Comparison of ENCODE assay signal across 15 cellular contexts in the genomic region with DNA sequence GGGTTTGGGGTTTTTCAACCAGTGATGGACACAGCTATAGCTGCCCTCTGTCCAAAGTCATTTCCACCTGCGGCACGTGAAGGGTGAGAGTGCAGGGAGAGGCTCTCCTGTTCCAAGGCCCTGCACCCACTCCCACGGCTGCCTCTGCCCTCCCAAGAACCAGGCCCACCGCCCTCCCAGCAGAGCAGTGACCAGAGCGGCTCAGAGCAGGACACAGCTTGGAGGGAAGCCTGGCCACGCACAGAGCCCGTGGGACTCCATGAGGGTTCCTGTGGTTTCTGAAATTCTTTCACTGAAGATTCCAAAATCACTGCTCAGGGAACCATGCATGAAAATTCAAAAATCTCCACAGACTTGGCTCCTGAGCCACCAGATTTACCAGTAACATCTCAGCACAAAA.
DNase-seq lines count a peak whose midpoint lies in the region; ATAC-seq and TF ChIP-seq lines count a peak whose summit lies in the region.
"Had no signal": no experiment of that assay in that cellular context is flagged by ENCODE, and none has a peak within 500 bp of the region (broad histone marks: within the 10 kb centered on the region; RNA-seq: fewer than 3 reads in every experiment).

No MANE protein-coding gene starts in this region.

- no peak overlapping the region for H2AK5ac ChIP-seq in neuronal stem cell (ENCODE audit: low read depth, low read length)

- no peak overlapping the region for H2BK15ac ChIP-seq in neuronal stem cell (ENCODE audit: low read length)

- CTCF ChIA-PET in activated CD8-positive, alpha-beta memory T cell treated with anti-CD3 and anti-CD28 coated beads, Interleukin-2, amount 10 ng/mL, durations not matched to agents 7 days and 5 days (lab: Charles Lee): no interaction called here

- no peaks in the 10 kb centered on the region for H3K4me1 ChIP-seq in neuronal stem cell (ENCODE audit: control insufficient read depth in 2 of 2, insufficient read depth in 1 of 2, low read depth in 1 of 2, low read length in 2 of 2)

- no peak for TF ChIP-seq CTCF in progenitor cell of endocrine pancreas (IDR thresholded peaks at IDR 0.05; ENCODE audit: unreplicated experiment)

- H3K27me3 ChIP-seq in neuronal stem cell (ENCODE audit: control insufficient read depth in 3 of 3, insufficient read depth in 3 of 3, low read depth in 1 of 3, low read length in 3 of 3): no peaks in the 10 kb centered on the region

- no peak overlapping the region for H2AFZ ChIP-seq in neuronal stem cell (ENCODE audit: low read length)
- H2AFZ ChIP-seq: GM23248 had no signal

- H3K27ac Mint-ChIP-seq in activated CD8-positive, alpha-beta memory T cell treated with anti-CD3 and anti-CD28 coated beads, Interleukin-2, amount 10 ng/mL, durations not matched to agents 7 days and 5 days: no peak overlapping the region
- no peak overlapping the region for H3K27ac Mint-ChIP-seq in progenitor cell of endocrine pancreas

- H3K4ac ChIP-seq in neuronal stem cell (ENCODE audit: low read length): no peak overlapping the region

- H3K4me2 ChIP-seq in neuronal stem cell (ENCODE audit: insufficient read depth, low read length, poor library complexity, severe bottlenecking): no peak overlapping the region

- no peaks in the 10 kb centered on the region for H3K27me3 Mint-ChIP-seq in activated CD8-positive, alpha-beta memory T cell treated with anti-CD3 and anti-CD28 coated beads, Interleukin-2, amount 10 ng/mL, durations not matched to agents 7 days and 5 days
- peaks cover 6% of the 10 kb centered on the region for H3K27me3 Mint-ChIP-seq in progenitor cell of endocrine pancreas

- no peak overlapping the region for H4K8ac ChIP-seq in neuronal stem cell (ENCODE audit: low read depth, low read length)

- peak overlapping the region; percentile 15 for H3K18ac ChIP-seq in neuronal stem cell (ENCODE audit: low read length)

- H3K4me3 Mint-ChIP-seq in activated CD8-positive, alpha-beta memory T cell treated with anti-CD3 and anti-CD28 coated beads, Interleukin-2, amount 10 ng/mL, durations not matched to agents 7 days and 5 days: no peak overlapping the region
- H3K4me3 Mint-ChIP-seq in progenitor cell of endocrine pancreas (ENCODE audit: low read depth): no peak overlapping the region
- H3K4me3 Mint-ChIP-seq: CD4-positive, alpha-beta memory T cell had no signal

- no peak for ATAC-seq in activated CD8-positive, alpha-beta memory T cell treated with anti-CD3 and anti-CD28 coated beads, Interleukin-2, amount 10 ng/mL, durations not matched to agents 7 days and 5 days

- H3K9me3 ChIP-seq in neuronal stem cell (replicated peaks in 1 of 2; ENCODE audit: control insufficient read depth in 2 of 2, insufficient read depth in 1 of 2, low read depth in 1 of 2, low read length in 2 of 2): no peaks in the 10 kb centered on the region

- H3K4me3 ChIP-seq in neuronal stem cell (ENCODE audit: low read length in 2 of 2): no peak overlapping the region
- H3K4me3 ChIP-seq: GM23248 had no signal

- no peaks in the 10 kb centered on the region for H3K79me1 ChIP-seq in neuronal stem cell (ENCODE audit: low read depth, low read length)

- H3K27ac ChIP-seq in neuronal stem cell (replicated peaks; ENCODE audit: low read length) (no peak overlapping the region), caudate nucleus (ENCODE audit: low read depth, low read length) (no peak overlapping the region)
- H3K27ac ChIP-seq: GM23248 had no signal

- H2BK12ac ChIP-seq in neuronal stem cell (ENCODE audit: low read length): no peak overlapping the region

- H3K14ac ChIP-seq in neuronal stem cell (ENCODE audit: low read length): no peak overlapping the region

- no peak overlapping the region for H4K91ac ChIP-seq in neuronal stem cell (ENCODE audit: low read depth, low read length, poor library complexity)

- no CpG with 5 or more reads among the region's 7 CpGs for WGBS in neuronal stem cell (ENCODE audit: extremely low coverage in 2 of 2, insufficient read length in 2 of 2, insufficient replicate concordance in 1 of 2), 2 donors

- H3K4me1 Mint-ChIP-seq in activated CD8-positive, alpha-beta memory T cell treated with anti-CD3 and anti-CD28 coated beads, Interleukin-2, amount 10 ng/mL, durations not matched to agents 7 days and 5 days: no peaks in the 10 kb centered on the region
- H3K4me1 Mint-ChIP-seq in progenitor cell of endocrine pancreas (ENCODE audit: low read depth): no peaks in the 10 kb centered on the region
- H3K4me1 Mint-ChIP-seq: CD4-positive, alpha-beta memory T cell had no signal

- no peak overlapping the region for H2BK5ac ChIP-seq in neuronal stem cell (ENCODE audit: low read length)

- peak; percentile 33 for DNase-seq in activated CD8-positive, alpha-beta memory T cell treated with anti-CD3 and anti-CD28 coated beads for 24 hours
- no peak for DNase-seq in activated CD8-positive, alpha-beta memory T cell treated with anti-CD3 and anti-CD28 coated beads, Interleukin-2, amount 10 ng/mL, durations not matched to agents 7 days and 5 days
- DNase-seq in ecto neural progenitor cell (ENCODE audit: low spot score): peak; percentile 15
- no peak for DNase-seq in neuronal stem cell (ENCODE audit: low spot score)
- no peak for DNase-seq in HUDEP-2 (lab: John Stamatoyannopoulos, UW; ENCODE audit: unreplicated experiment in 76 of 76)
- DNase-seq in progenitor cell of endocrine pancreas (ENCODE audit: low spot score, unreplicated experiment): no peak
- no peak for DNase-seq in caudate nucleus (lab: John Stamatoyannopoulos, UW)
- DNase-seq: 8988T; AML-193; C1 segment of cervical spinal cord; CD4-positive, alpha-beta memory T cell; DMS153; DMS79 treated with DMSO at 0.1 percent for 48 hours; EL; GM23248 had no signal

- no peaks in the 10 kb centered on the region for H3K36me3 ChIP-seq in neuronal stem cell (replicated peaks in 1 of 2; ENCODE audit: control insufficient read depth in 2 of 2, insufficient read depth in 2 of 2, low read length in 2 of 2)

- peaks cover 2% of the 10 kb centered on the region for H3K9me3 Mint-ChIP-seq in activated CD8-positive, alpha-beta memory T cell treated with anti-CD3 and anti-CD28 coated beads, Interleukin-2, amount 10 ng/mL, durations not matched to agents 7 days and 5 days (ENCODE audit: low read depth)
- H3K9me3 Mint-ChIP-seq in progenitor cell of endocrine pancreas (ENCODE audit: low read depth): peaks cover 6% of the 10 kb centered on the region

- no peaks in the 10 kb centered on the region for H3K36me3 Mint-ChIP-seq in activated CD8-positive, alpha-beta memory T cell treated with anti-CD3 and anti-CD28 coated beads, Interleukin-2, amount 10 ng/mL, durations not matched to agents 7 days and 5 days
- H3K36me3 Mint-ChIP-seq in progenitor cell of endocrine pancreas (ENCODE audit: insufficient read depth): no peaks in the 10 kb centered on the region
- H3K36me3 Mint-ChIP-seq: CD4-positive, alpha-beta memory T cell had no signal

- H3K9ac ChIP-seq in neuronal stem cell (ENCODE audit: low read depth, low read length, poor library complexity): no peak overlapping the region
- H3K9ac ChIP-seq: GM23248 had no signal

- H2BK120ac ChIP-seq in neuronal stem cell (ENCODE audit: low read depth, low read length): no peak overlapping the region

- H3K23ac ChIP-seq in neuronal stem cell (ENCODE audit: low read depth, low read length, poor library complexity): no peak overlapping the region

Comparison
In these comparisons a context has a peak if more than half of its experiments do, and no peak if none do; other contexts are left out.
1. DNase-seq: peak in activated CD8-positive, alpha-beta memory T cell treated with anti-CD3 and anti-CD28 coated beads for 24 hours (single experiment) and ecto neural progenitor cell (single experiment); none in activated CD8-positive, alpha-beta memory T cell treated with anti-CD3 and anti-CD28 coated beads, Interleukin-2, amount 10 ng/mL, durations not matched to agents 7 days and 5 days (single experiment), neuronal stem cell (single experiment), HUDEP-2 (0 of 76), progenitor cell of endocrine pancreas (single experiment) and caudate nucleus (0 of 61).